In the genomic region with DNA sequence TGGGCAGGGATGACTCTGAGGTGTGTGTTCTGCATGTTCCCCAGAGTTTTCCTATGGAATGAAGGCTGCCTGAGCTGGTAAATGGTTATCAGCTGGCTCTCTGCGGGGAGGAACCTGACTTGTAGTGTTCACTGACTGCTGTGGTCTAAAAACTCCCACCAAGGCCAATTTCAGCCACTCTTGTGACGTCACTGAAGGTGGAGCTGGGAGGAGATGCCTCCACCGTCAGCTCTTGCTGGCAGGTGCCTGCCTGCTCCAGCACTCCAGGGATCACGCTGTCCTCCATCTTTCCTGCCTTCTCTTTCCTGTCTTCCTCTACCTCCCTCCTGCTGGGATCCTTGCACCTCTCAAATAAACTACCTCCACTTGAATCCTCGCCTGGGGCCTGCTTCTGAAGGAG, we compare ENCODE assay signal across 21 cellular contexts.
DNase-seq lines count a peak whose midpoint lies in the region; ATAC-seq, FAIRE-seq and TF ChIP-seq lines count a peak whose summit lies in the region.
"Had no signal": no experiment of that assay in that cellular context is flagged by ENCODE, and none has a peak within 500 bp of the region (broad histone marks: within the 10 kb centered on the region; RNA-seq: fewer than 3 reads in every experiment).

No MANE protein-coding gene starts in this region.

- peaks cover 2% of the 10 kb centered on the region for H3K9me1 ChIP-seq in K562 (ENCODE audit: control insufficient read depth, insufficient read depth, low read length)

- no peaks in the 10 kb centered on the region for H3K9me3 Mint-ChIP-seq in activated CD4-positive, alpha-beta T cell treated with anti-CD3 and anti-CD28 coated beads, Interleukin-2, amount 10 ng/mL, durations not matched to agents 24 days and 14 days
- H3K9me3 Mint-ChIP-seq in neural progenitor cell (peaks cover 8% of the 10 kb centered on the region), endothelial cell (ENCODE audit: unreplicated experiment) (no peaks in the 10 kb centered on the region), HFFc6 (no peaks in the 10 kb centered on the region)
- H3K9me3 Mint-ChIP-seq: CD4-positive, alpha-beta T cell had no signal

- H3K4me1 ChIP-seq in K562 (replicated peaks in 1 of 2; ENCODE audit: control insufficient read depth in 2 of 2, insufficient read depth in 2 of 2, low read length in 2 of 2) (no peaks in the 10 kb centered on the region), neural progenitor cell (no peaks in the 10 kb centered on the region)
- H3K4me1 ChIP-seq: A549, Caco-2 had no signal

- H2AFZ ChIP-seq in K562 (ENCODE audit: low read depth, low read length) = no peak overlapping the region
- H2AFZ ChIP-seq in neural progenitor cell (replicated peaks) = no peak overlapping the region

- no peaks in the 10 kb centered on the region for H3K79me2 ChIP-seq in K562 (ENCODE audit: control insufficient read depth, insufficient read depth, low read length)
- no peaks in the 10 kb centered on the region for H3K79me2 ChIP-seq in neural progenitor cell (ENCODE audit: low read depth)

- no peaks in the 10 kb centered on the region for H4K20me1 ChIP-seq in K562 (replicated peaks; ENCODE audit: control insufficient read depth, insufficient read depth, low read length)
- no peaks in the 10 kb centered on the region for H4K20me1 ChIP-seq in neural progenitor cell (ENCODE audit: low read depth)

- peaks cover 7% of the 10 kb centered on the region for H3K27me3 Mint-ChIP-seq in activated CD4-positive, alpha-beta T cell treated with anti-CD3 and anti-CD28 coated beads, Interleukin-2, amount 10 ng/mL, durations not matched to agents 24 days and 14 days
- H3K27me3 Mint-ChIP-seq in neural progenitor cell (ENCODE audit: insufficient read depth, low read depth) (peaks cover 9% of the 10 kb centered on the region), endothelial cell (ENCODE audit: unreplicated experiment) (peaks cover 6% of the 10 kb centered on the region), HFFc6 (ENCODE audit: insufficient read depth) (peaks cover 19% of the 10 kb centered on the region)
- H3K27me3 Mint-ChIP-seq: CD4-positive, alpha-beta T cell had no signal

- H3F3A ChIP-seq in neural progenitor cell (ENCODE audit: low read depth) = no peaks in the 10 kb centered on the region

- ATAC-seq in K562 (no peak), GM18909 (IDR thresholded peaks at IDR 0.05; ENCODE audit: poor library complexity, unreplicated experiment) (no peak)
- ATAC-seq: A549 had no signal

- H3K36me3 ChIP-seq in K562 (ENCODE audit: control insufficient read depth, insufficient read depth, low read length) (no peaks in the 10 kb centered on the region), neural progenitor cell (no peaks in the 10 kb centered on the region)

- peak overlapping the region; percentile 30 for H3K27ac Mint-ChIP-seq in activated CD4-positive, alpha-beta T cell treated with anti-CD3 and anti-CD28 coated beads, Interleukin-2, amount 10 ng/mL, durations not matched to agents 24 days and 14 days
- H3K27ac Mint-ChIP-seq in neural progenitor cell (peak overlapping the region; percentile 61), endothelial cell (ENCODE audit: unreplicated experiment) (no peak overlapping the region), HFFc6 (no peak overlapping the region)
- H3K27ac Mint-ChIP-seq: CD4-positive, alpha-beta T cell had no signal

- no peak for DNase-seq in activated CD4-positive, alpha-beta T cell treated with anti-CD3 and anti-CD28 coated beads, Interleukin-2, amount 10 ng/mL, durations not matched to agents 24 days and 14 days
- no peak for DNase-seq in activated CD4-positive, alpha-beta T cell treated with anti-CD3 and anti-CD28 coated beads for 1 hour
- DNase-seq in K562 (ENCODE audit: extremely low read depth in 1 of 4, low spot score in 3 of 4) (no peak), neural progenitor cell (ENCODE audit: low spot score) (no peak), endothelial cell (ENCODE audit: low spot score) (no peak), HFFc6 (no peak)
- DNase-seq: AML-193; Caco-2; CD4-positive, alpha-beta T cell; DMS153; DMS79; GDM1; GOT3; H9 had no signal

- H3K4me1 Mint-ChIP-seq in activated CD4-positive, alpha-beta T cell treated with anti-CD3 and anti-CD28 coated beads, Interleukin-2, amount 10 ng/mL, durations not matched to agents 24 days and 14 days = peaks cover 5% of the 10 kb centered on the region
- H3K4me1 Mint-ChIP-seq in neural progenitor cell (peaks cover 28% of the 10 kb centered on the region), endothelial cell (ENCODE audit: unreplicated experiment) (no peaks in the 10 kb centered on the region), HFFc6 (ENCODE audit: low read depth) (no peaks in the 10 kb centered on the region)

- H3K9me3 ChIP-seq in K562 (replicated peaks; ENCODE audit: control insufficient read depth, insufficient read depth, low read depth, low read length) (no peaks in the 10 kb centered on the region), neural progenitor cell (ENCODE audit: low read depth) (no peaks in the 10 kb centered on the region)
- H3K9me3 ChIP-seq: A549, Caco-2 had no signal

- POLR2A ChIA-PET in K562 (lab: Yijun Ruan, JAX) = interaction anchor here (0.8 kb wide), 1 partner anchor 32 kb away, joined by 3 read pairs; no protein-coding TSS in a partner anchor

- no peak overlapping the region for H3K4me3 ChIP-seq in K562
- no peak overlapping the region for H3K4me3 ChIP-seq in neural progenitor cell
- H3K4me3 ChIP-seq: A549 had no signal

- no peaks in the 10 kb centered on the region for H3K36me3 Mint-ChIP-seq in activated CD4-positive, alpha-beta T cell treated with anti-CD3 and anti-CD28 coated beads, Interleukin-2, amount 10 ng/mL, durations not matched to agents 24 days and 14 days (ENCODE audit: low read depth)
- H3K36me3 Mint-ChIP-seq in neural progenitor cell = peaks cover 2% of the 10 kb centered on the region
- no peaks in the 10 kb centered on the region for H3K36me3 Mint-ChIP-seq in endothelial cell (ENCODE audit: low read depth, unreplicated experiment)
- no peaks in the 10 kb centered on the region for H3K36me3 Mint-ChIP-seq in HFFc6 (ENCODE audit: low read depth)
- H3K36me3 Mint-ChIP-seq: IgD-negative memory B cell had no signal

- no TSS peak for BruUV-seq in K562 (replicated peaks; lab: Mats Ljungman, UMichigan)

- 2% methylated on average over 5 of the region's 5 CpGs for WGBS in K562 (ENCODE audit: insufficient coverage, low coverage, missing lambda C conversion rate)

- no peak overlapping the region for H3K4me2 ChIP-seq in K562 (ENCODE audit: insufficient read depth, low read length)
- no peak overlapping the region for H3K4me2 ChIP-seq in neural progenitor cell
- H3K4me2 ChIP-seq: A549 had no signal

- no peak for TF ChIP-seq RAD21 in K562 (CRISPR knock-in tag; conservative IDR thresholded peaks at IDR 0.05 in 1 of 2, IDR thresholded peaks at IDR 0.05 in 1 of 2)

- in situ Hi-C loops in K562 (cut with MboI) = no loop called here

- TF ChIP-seq POLR2A in K562 (conservative IDR thresholded peaks at IDR 0.05) = no peak

- no peak for FAIRE-seq in K562 (lab: Jason Lieb, UNC)
- FAIRE-seq: A549, GM12892, GM18507 had no signal

- no peak for TF ChIP-seq CTCF in K562 (IDR thresholded peaks at IDR 0.05 in 2 of 3, conservative IDR thresholded peaks at IDR 0.05 in 1 of 3; ENCODE audit: insufficient read depth in 2 of 3, low read depth in 1 of 3, low read length in 3 of 3)
- no peak for TF ChIP-seq CTCF in neural progenitor cell (IDR thresholded peaks at IDR 0.05)
- TF ChIP-seq CTCF in endothelial cell (IDR thresholded peaks at IDR 0.05; ENCODE audit: unreplicated experiment) = no peak
- TF ChIP-seq CTCF in HFFc6 (IDR thresholded peaks at IDR 0.05) = no peak

- TF ChIP-seq EP300 in K562 (IDR thresholded peaks at IDR 0.05; ENCODE audit: low read length) = no peak

- H3K9ac ChIP-seq in K562 (ENCODE audit: insufficient read depth in 1 of 2, low read depth in 2 of 2, low read length in 2 of 2) (no peak overlapping the region), neural progenitor cell (no peak overlapping the region)

- CTCF ChIA-PET in K562 (lab: Yijun Ruan, JAX; ENCODE audit: low intra/inter-chr PET ratio) = no interaction called here

- H3K27ac ChIP-seq in K562 (ENCODE audit: extremely low read depth, low read depth, low read length) (no peak overlapping the region), neural progenitor cell (no peak overlapping the region)
- H3K27ac ChIP-seq: 22Rv1, A549, C4-2B had no signal

- H3K4me3 Mint-ChIP-seq in activated CD4-positive, alpha-beta T cell treated with anti-CD3 and anti-CD28 coated beads, Interleukin-2, amount 10 ng/mL, durations not matched to agents 24 days and 14 days = no peak overlapping the region
- H3K4me3 Mint-ChIP-seq in neural progenitor cell (no peak overlapping the region), endothelial cell (ENCODE audit: unreplicated experiment) (no peak overlapping the region), HFFc6 (no peak overlapping the region)
- H3K4me3 Mint-ChIP-seq: CD4-positive, alpha-beta T cell; H9; IgD-negative memory B cell had no signal

- intact Hi-C loops in activated CD4-positive, alpha-beta T cell treated with anti-CD3 and anti-CD28 coated beads, Interleukin-2, amount 10 ng/mL, durations not matched to agents 24 days and 14 days (cut with micrococcal nuclease) = no loop called here
- intact Hi-C loops in K562 (cut with micrococcal nuclease) = no loop called here

- H3K27me3 ChIP-seq in K562 (ENCODE audit: control insufficient read depth in 2 of 2, insufficient read depth in 2 of 2, low read length in 2 of 2) (peaks cover 8 to 55% of the 10 kb centered on the region in 2 experiments; a peak in 3 of 5 replicates), neural progenitor cell (no peaks in the 10 kb centered on the region)

TF ChIP-seq in K562, 482 proteins besides CTCF, POLR2A, EP300 and RAD21:
- TF ChIP-seq KAT2B (IDR thresholded peaks at IDR 0.05; ENCODE audit: low read depth, low read length) (no peak), ATF1 (CRISPR knock-in tag; IDR thresholded peaks at IDR 0.05) (no peak), ATF1 (tag; IDR thresholded peaks at IDR 0.05) (0 out of 2 replicates have a peak, but pooled peaks have one; percentile 42)

Comparison
In these comparisons a context has a peak if more than half of its experiments do, and no peak if none do; other contexts are left out.
1. H3K27ac Mint-ChIP-seq: peak in activated CD4-positive, alpha-beta T cell treated with anti-CD3 and anti-CD28 coated beads, Interleukin-2, amount 10 ng/mL, durations not matched to agents 24 days and 14 days (single experiment) and neural progenitor cell (single experiment); none in endothelial cell (single experiment) and HFFc6 (single experiment).